8 cellular contexts compared by ENCODE assay signal in genomic region chr1:151510957-151511635, GRCh38. TPM values are rescaled to one million over a fixed set of nuclear protein-coding genes. Genes with fewer than 3 reads are reported as not detected.
A peak's percentile ranks its signal among the peaks of the same experiment; 100 is the strongest.
DNase-seq lines count a peak whose midpoint lies in the region; ATAC-seq and TF ChIP-seq lines count a peak whose summit lies in the region.

Gene CGN, plus strand, starts transcription at chr1:151511387. Its CDS starts 7,133 bp downstream, at chr1:151518520.

- 0 to 1% methylated on average over 57 to 68 of the region's 68 CpGs for WGBS in lung, 2 donors

- peak within 1 kb of the TSS; percentile 80 for H3K4me3 Mint-ChIP-seq in activated CD8-positive, alpha-beta T cell treated with anti-CD3 and anti-CD28 coated beads for 36 hours

- H3K4me1 ChIP-seq in lung (ENCODE audit: control insufficient read depth in 2 of 2, insufficient read depth in 2 of 2, low read length in 2 of 2), result peaks cover 0 to 7% of the 10 kb centered on the region in 2 donors

- TF ChIP-seq CTCF in activated CD8-positive, alpha-beta T cell treated with anti-CD3 and anti-CD28 coated beads for 36 hours (IDR thresholded peaks at IDR 0.05), result no peak
- no peak for TF ChIP-seq CTCF in lung (IDR thresholded peaks at IDR 0.05; ENCODE audit: control extremely low read depth, extremely low read depth)

- no peaks in the 10 kb centered on the region for H3K9me3 Mint-ChIP-seq in activated CD8-positive, alpha-beta T cell treated with anti-CD3 and anti-CD28 coated beads for 36 hours

- H3K9me3 ChIP-seq in lung (ENCODE audit: control insufficient read depth in 2 of 2, insufficient read depth in 1 of 2, low read length in 1 of 2), result no peaks in the 10 kb centered on the region

- H3K27me3 ChIP-seq in lung (ENCODE audit: control insufficient read depth, insufficient read depth), result no peaks in the 10 kb centered on the region

- peak; percentile 77 for ATAC-seq in HG03571 (IDR thresholded peaks at IDR 0.05; ENCODE audit: unreplicated experiment)
- peak; percentile 99 for ATAC-seq in activated CD8-positive, alpha-beta T cell treated with anti-CD3 and anti-CD28 coated beads for 36 hours
- peak; percentile 83 for ATAC-seq in lung (ENCODE audit: insufficient read depth, low FRiP score)

- no peaks in the 10 kb centered on the region for H3K36me3 Mint-ChIP-seq in activated CD8-positive, alpha-beta T cell treated with anti-CD3 and anti-CD28 coated beads for 36 hours (ENCODE audit: low read depth)

- H3K27ac ChIP-seq in lung (ENCODE audit: low read depth in 1 of 2, low read length in 1 of 2), result peak within 1 kb of the TSS in 1 of 2 donors; percentile 92

- intact Hi-C loops in activated CD8-positive, alpha-beta T cell treated with anti-CD3 and anti-CD28 coated beads for 36 hours (cut with micrococcal nuclease), result loop anchor here (10.0 kb wide), 1 partner anchor 66 kb away; no protein-coding TSS in a partner anchor

- H3K4me1 Mint-ChIP-seq in activated CD8-positive, alpha-beta T cell treated with anti-CD3 and anti-CD28 coated beads for 36 hours (ENCODE audit: low read depth), result peaks cover 27% of the 10 kb centered on the region

- DNase-seq in AG08396 (ENCODE audit: low spot score), result peak; percentile 87
- DNase-seq in GM19240 (ENCODE audit: insufficient read length, low spot score), result peak; percentile 59
- DNase-seq in NCI-H774 (lab: John Stamatoyannopoulos, UW), result peak; percentile 92
- DNase-seq in activated CD8-positive, alpha-beta T cell treated with anti-CD3 and anti-CD28 coated beads for 36 hours, result peak; percentile 86
- DNase-seq in ecto neural progenitor cell (ENCODE audit: low spot score), result peak; percentile 96
- DNase-seq in lung (ENCODE audit: low spot score), result peak; percentile 88
- DNase-seq in stimulated activated CD4-positive, alpha-beta T cell treated with anti-CD3 and anti-CD28 coated beads, Interleukin-4, amount 100 ng/mL, for 48 hours (ENCODE audit: low read depth in 2 of 2), result peak; percentile 70 to 84

- H3K27me3 Mint-ChIP-seq in activated CD8-positive, alpha-beta T cell treated with anti-CD3 and anti-CD28 coated beads for 36 hours, result no peaks in the 10 kb centered on the region

- POLR2A ChIA-PET in activated CD8-positive, alpha-beta T cell treated with anti-CD3 and anti-CD28 coated beads for 36 hours (lab: Charles Lee), result no interaction called here

- CTCF ChIA-PET in activated CD8-positive, alpha-beta T cell treated with anti-CD3 and anti-CD28 coated beads for 36 hours (lab: Charles Lee), result interaction anchor here (0.6 to 1.9 kb wide), 5 partner anchors 9 to 67 kb away, joined by 3 to 6 read pairs (median 4); no protein-coding TSS in a partner anchor

- peak within 1 kb of the TSS; percentile 70 for H3K4me3 ChIP-seq in lung

- H3K36me3 ChIP-seq in lung (ENCODE audit: control insufficient read depth in 2 of 2, insufficient read depth in 2 of 2, low read length in 2 of 2), result no peaks in the 10 kb centered on the region

- peak within 1 kb of the TSS; percentile 69 for H3K27ac Mint-ChIP-seq in activated CD8-positive, alpha-beta T cell treated with anti-CD3 and anti-CD28 coated beads for 36 hours

RNA-seq across cellular contexts. Expression of gene CGN, which starts in this region (rescaled TPM):
- total RNA-seq in activated CD8-positive, alpha-beta T cell treated with anti-CD3 and anti-CD28 coated beads for 36 hours, result 1 to 10 TPM; 1.7 to 1.9 TPM
- 10 to 100 TPM; 38.9 to 74.9 TPM for total RNA-seq in lung
- 10 to 100 TPM; 23.4 to 34.7 TPM for polyA plus RNA-seq in lung

Comparison
In these comparisons a context has a peak if more than half of its experiments do, and no peak if none do; other contexts are left out.
1. RNA of gene CGN (total RNA-seq): 38.9 to 74.9 TPM in lung; 1.7 to 1.9 TPM in activated CD8-positive, alpha-beta T cell treated with anti-CD3 and anti-CD28 coated beads for 36 hours; every median in the first group is over 10 times any median in the second.
2. Peak in every context shown above with its lines, with median percentiles within 50 percentile points of each other: DNase-seq and ATAC-seq.